9 cellular contexts compared by ENCODE assay signal in the genomic region with DNA sequence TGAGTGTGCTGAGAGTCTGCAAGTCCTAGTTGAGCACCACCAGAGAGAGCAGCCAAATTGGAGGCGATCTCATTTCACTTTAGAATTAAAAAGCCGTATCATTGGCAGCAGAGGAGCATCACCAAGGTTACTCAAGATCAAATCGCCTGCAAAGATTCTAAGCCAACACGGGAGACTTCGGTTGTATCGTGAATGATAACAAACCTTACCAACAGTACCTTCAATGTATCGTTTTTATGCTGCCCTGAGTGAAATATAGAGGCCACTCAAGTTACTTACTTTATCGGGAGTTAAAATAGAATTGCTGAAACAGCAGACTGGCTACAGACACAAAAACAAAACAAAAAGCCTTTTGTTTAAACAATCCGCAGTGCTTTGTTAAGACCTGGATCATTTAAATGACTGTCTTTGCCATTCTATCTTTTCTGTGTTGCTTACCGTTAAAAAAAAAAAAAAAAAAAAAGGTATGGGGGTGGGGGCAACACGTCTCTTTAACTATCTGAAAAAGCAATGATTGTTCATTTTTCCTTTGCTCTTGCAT. TPM values are rescaled to one million over a fixed set of nuclear protein-coding genes. Genes with fewer than 3 reads are reported as not detected.
DNase-seq lines count a peak whose midpoint lies in the region; ATAC-seq and TF ChIP-seq lines count a peak whose summit lies in the region.
"Had no signal": no experiment of that assay in that cellular context is flagged by ENCODE, and none has a peak within 500 bp of the region (broad histone marks: within the 10 kb centered on the region; RNA-seq: fewer than 3 reads in every experiment).

No MANE protein-coding gene starts in this region.

- H3K4me1 ChIP-seq in psoas muscle = no peaks in the 10 kb centered on the region

- peak overlapping the region; percentile 13 for H3K4me3 ChIP-seq in psoas muscle

- ATAC-seq in psoas muscle (no peak), SK-N-SH treated with all-trans-retinoic acid at 6 μM for 48 hours (no peak)
- ATAC-seq in activated CD4-positive, CD25-positive, alpha-beta regulatory T cell treated with anti-CD3 and anti-CD28 coated beads, Interleukin-2, amount 50 U/mL, for 24 hours = no peak

- H3K36me3 Mint-ChIP-seq in glutamatergic neuron (ENCODE audit: unreplicated experiment) = no peaks in the 10 kb centered on the region

- peaks cover 0 to 1% (median 0%) of the 10 kb centered on the region in 3 donors for H3K27me3 ChIP-seq in psoas muscle (ENCODE audit: insufficient read depth in 3 of 3, low read length in 2 of 3)

- peak overlapping the region; percentile 37 for H3K4me3 Mint-ChIP-seq in glutamatergic neuron (ENCODE audit: unreplicated experiment)

- H3K9me3 Mint-ChIP-seq in glutamatergic neuron (ENCODE audit: unreplicated experiment) = peaks cover 2% of the 10 kb centered on the region

- CTCF ChIA-PET in HEK293T (lab: Yijun Ruan, JAX) = no interaction called here

- H3K36me3 ChIP-seq in psoas muscle (ENCODE audit: insufficient read depth in 1 of 2, low read depth in 1 of 2) = no peaks in the 10 kb centered on the region

- H3K27ac Mint-ChIP-seq in glutamatergic neuron (ENCODE audit: unreplicated experiment) = no peak overlapping the region

- 17 to 22% (median 22%) methylated on average over 11 of the region's 11 CpGs for WGBS in psoas muscle, 3 donors

- POLR2A ChIA-PET in HEK293T (lab: Yijun Ruan, JAX) = no interaction called here

- DNase-seq in HEK293T (ENCODE audit: extremely low spot score) (no peak), SK-MEL-5 (ENCODE audit: low read depth, low spot score) (peak; percentile 53), glutamatergic neuron (no peak), psoas muscle (no peak), HuH-7.5 (ENCODE audit: low spot score) (no peak)
- no peak for DNase-seq in activated CD4-positive, alpha-beta T cell treated with anti-CD3 and anti-CD28 coated beads, Interleukin-2, amount 50 U/mL, for 48 hours
- DNase-seq: islet precursor cell had no signal

- intact Hi-C loops in psoas muscle (cut with DNase I) = no loop called here

- H3K4me1 Mint-ChIP-seq in glutamatergic neuron (ENCODE audit: low read depth, unreplicated experiment) = peaks cover 29% of the 10 kb centered on the region

- TF ChIP-seq CTCF in glutamatergic neuron (IDR thresholded peaks at IDR 0.05; ENCODE audit: partially characterized antibody, unreplicated experiment) (no peak), psoas muscle (IDR thresholded peaks at IDR 0.05) (no peak)

- no peaks in the 10 kb centered on the region for H3K27me3 Mint-ChIP-seq in glutamatergic neuron (ENCODE audit: unreplicated experiment)

- in situ Hi-C loops in SK-MEL-5 (cut with HindIII; ENCODE audit: low pct_unique_long_range_greater_than_20kb, low sequenced_read_pairs) = no loop called here

- no peak overlapping the region for H3K27ac ChIP-seq in psoas muscle

- no peaks in the 10 kb centered on the region for H3K9me3 ChIP-seq in psoas muscle

TF ChIP-seq in HEK293T, 16 proteins besides CTCF, POLR2A, EP300 and RAD21:
- TF ChIP-seq, protein P1, sequence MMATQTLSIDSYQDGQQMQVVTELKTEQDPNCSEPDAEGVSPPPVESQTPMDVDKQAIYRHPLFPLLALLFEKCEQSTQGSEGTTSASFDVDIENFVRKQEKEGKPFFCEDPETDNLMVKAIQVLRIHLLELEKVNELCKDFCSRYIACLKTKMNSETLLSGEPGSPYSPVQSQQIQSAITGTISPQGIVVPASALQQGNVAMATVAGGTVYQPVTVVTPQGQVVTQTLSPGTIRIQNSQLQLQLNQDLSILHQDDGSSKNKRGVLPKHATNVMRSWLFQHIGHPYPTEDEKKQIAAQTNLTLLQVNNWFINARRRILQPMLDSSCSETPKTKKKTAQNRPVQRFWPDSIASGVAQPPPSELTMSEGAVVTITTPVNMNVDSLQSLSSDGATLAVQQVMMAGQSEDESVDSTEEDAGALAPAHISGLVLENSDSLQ (IDR thresholded peaks at IDR 0.05) = 0 out of 2 replicates have a peak, but pooled peaks have one; percentile 5
- TF ChIP-seq ZNF384 (IDR thresholded peaks at IDR 0.05) (peak; percentile 68), BHLHE40 (IDR thresholded peaks at IDR 0.05; ENCODE audit: borderline replicate concordance) (no peak)

TF ChIP-seq in SK-N-SH treated with all-trans-retinoic acid at 6 μM for 48 hours, 23 proteins besides CTCF, POLR2A, EP300 and RAD21 (continues in another document):
- TF ChIP-seq ZNF565 (CRISPR knock-in tag; conservative IDR thresholded peaks at IDR 0.05; ENCODE audit: low read depth) (no peak), ZC3H10 (CRISPR knock-in tag; IDR thresholded peaks at IDR 0.05) (no peak), ZNF70 (CRISPR knock-in tag; IDR thresholded peaks at IDR 0.05) (no peak), PPARA (CRISPR knock-in tag; IDR thresholded peaks at IDR 0.05; ENCODE audit: borderline replicate concordance) (no peak), ESRRG (CRISPR knock-in tag; IDR thresholded peaks at IDR 0.05) (no peak), TCF4 (CRISPR knock-in tag; IDR thresholded peaks at IDR 0.05; ENCODE audit: borderline replicate concordance) (no peak), BACH2 (CRISPR knock-in tag; IDR thresholded peaks at IDR 0.05; ENCODE audit: borderline replicate concordance) (no peak)
- TF ChIP-seq, protein P2, sequence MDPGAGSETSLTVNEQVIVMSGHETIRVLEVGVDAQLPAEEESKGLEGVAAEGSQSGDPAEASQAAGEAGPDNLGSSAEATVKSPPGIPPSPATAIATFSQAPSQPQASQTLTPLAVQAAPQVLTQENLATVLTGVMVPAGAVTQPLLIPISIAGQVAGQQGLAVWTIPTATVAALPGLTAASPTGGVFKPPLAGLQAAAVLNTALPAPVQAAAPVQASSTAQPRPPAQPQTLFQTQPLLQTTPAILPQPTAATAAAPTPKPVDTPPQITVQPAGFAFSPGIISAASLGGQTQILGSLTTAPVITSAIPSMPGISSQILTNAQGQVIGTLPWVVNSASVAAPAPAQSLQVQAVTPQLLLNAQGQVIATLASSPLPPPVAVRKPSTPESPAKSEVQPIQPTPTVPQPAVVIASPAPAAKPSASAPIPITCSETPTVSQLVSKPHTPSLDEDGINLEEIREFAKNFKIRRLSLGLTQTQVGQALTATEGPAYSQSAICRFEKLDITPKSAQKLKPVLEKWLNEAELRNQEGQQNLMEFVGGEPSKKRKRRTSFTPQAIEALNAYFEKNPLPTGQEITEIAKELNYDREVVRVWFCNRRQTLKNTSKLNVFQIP (CRISPR knock-in tag; IDR thresholded peaks at IDR 0.05; ENCODE audit: borderline replicate concordance, low read depth) = no peak
- TF ChIP-seq, protein P3, sequence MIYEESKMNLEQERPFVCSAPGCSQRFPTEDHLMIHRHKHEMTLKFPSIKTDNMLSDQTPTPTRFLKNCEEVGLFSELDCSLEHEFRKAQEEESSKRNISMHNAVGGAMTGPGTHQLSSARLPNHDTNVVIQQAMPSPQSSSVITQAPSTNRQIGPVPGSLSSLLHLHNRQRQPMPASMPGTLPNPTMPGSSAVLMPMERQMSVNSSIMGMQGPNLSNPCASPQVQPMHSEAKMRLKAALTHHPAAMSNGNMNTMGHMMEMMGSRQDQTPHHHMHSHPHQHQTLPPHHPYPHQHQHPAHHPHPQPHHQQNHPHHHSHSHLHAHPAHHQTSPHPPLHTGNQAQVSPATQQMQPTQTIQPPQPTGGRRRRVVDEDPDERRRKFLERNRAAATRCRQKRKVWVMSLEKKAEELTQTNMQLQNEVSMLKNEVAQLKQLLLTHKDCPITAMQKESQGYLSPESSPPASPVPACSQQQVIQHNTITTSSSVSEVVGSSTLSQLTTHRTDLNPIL (CRISPR knock-in tag; IDR thresholded peaks at IDR 0.05; ENCODE audit: low read depth) = no peak
- TF ChIP-seq, protein P4, sequence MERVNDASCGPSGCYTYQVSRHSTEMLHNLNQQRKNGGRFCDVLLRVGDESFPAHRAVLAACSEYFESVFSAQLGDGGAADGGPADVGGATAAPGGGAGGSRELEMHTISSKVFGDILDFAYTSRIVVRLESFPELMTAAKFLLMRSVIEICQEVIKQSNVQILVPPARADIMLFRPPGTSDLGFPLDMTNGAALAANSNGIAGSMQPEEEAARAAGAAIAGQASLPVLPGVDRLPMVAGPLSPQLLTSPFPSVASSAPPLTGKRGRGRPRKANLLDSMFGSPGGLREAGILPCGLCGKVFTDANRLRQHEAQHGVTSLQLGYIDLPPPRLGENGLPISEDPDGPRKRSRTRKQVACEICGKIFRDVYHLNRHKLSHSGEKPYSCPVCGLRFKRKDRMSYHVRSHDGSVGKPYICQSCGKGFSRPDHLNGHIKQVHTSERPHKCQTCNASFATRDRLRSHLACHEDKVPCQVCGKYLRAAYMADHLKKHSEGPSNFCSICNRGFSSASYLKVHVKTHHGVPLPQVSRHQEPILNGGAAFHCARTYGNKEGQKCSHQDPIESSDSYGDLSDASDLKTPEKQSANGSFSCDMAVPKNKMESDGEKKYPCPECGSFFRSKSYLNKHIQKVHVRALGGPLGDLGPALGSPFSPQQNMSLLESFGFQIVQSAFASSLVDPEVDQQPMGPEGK (CRISPR knock-in tag; IDR thresholded peaks at IDR 0.05; ENCODE audit: borderline replicate concordance) = no peak

RNA-seq across cellular contexts. Expression of a gene that starts 14.2 kb away (rescaled TPM):
- 64.2 and 69.4 TPM in 2 replicates for total RNA-seq in SK-MEL-5 (2014; rRNA removed; shearing (Covaris generic))
- polyA plus RNA-seq in SK-MEL-5 (2015; cell fraction: cytosol; rRNA removed) = 68.9 and 85.1 TPM in 2 replicates
- 88.4 and 118 TPM in 2 replicates for polyA plus RNA-seq in SK-MEL-5 (2015; cell fraction: nucleus; rRNA removed)
- 57.8 TPM for total RNA-seq in glutamatergic neuron (ENCODE audit: unreplicated experiment)
- total RNA-seq in psoas muscle = 1 to 10 TPM; 1.2 to 2.3 (median 1.6) TPM
- under 1 TPM; 0.08 to 0.34 (median 0.17) TPM for polyA plus RNA-seq in psoas muscle

Comparison
In these comparisons a context has a peak if more than half of its experiments do, and no peak if none do; other contexts are left out.
1. RNA of a gene that starts 14.2 kb away (total RNA-seq): 64.2 to 69.4 TPM in SK-MEL-5 and 57.8 TPM in glutamatergic neuron (single experiment); 1.2 to 2.3 TPM in psoas muscle; every median in the first group is over 10 times any median in the second.